In the genomic region with DNA sequence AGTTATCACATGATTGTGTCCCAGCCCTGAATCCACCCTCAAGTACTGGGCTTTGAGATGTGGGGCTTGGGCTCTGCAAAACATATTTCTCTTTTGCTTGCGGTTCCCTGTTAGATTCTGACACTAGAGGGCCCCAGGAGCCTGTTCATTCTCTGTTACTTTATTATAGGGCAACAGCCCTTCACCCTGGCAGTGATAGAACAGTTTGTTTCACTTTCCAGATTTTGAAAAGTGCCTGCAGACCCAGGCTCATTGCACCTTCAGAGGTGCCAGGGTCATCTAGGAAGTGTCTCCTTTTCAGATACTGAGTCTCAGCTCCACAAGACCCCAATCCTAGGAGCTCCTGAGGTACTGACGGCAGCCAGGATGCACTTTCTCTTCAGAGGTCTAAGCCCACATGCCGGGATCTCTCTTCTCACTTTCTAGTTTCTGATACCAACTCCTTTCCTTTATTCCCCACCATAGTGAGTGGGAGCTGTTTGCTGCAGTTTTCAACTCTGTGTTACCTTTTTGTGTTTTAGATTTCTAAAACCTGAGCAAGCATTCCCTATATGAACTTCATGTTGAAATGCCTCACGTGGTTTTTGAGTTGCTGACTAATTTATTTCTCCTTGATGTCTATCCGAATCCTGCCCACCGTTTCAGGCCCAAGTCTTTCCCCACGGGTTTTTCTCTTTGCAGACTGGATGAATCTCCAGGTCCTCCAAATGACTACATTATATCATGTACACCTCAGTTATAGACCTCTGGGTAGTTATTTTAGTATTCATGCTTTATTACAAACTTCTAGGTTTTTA, we compare ENCODE assay signal across 8 cellular contexts. TPM values are rescaled to one million over a fixed set of nuclear protein-coding genes. Genes with fewer than 3 reads are reported as not detected.
A peak's percentile ranks its signal among the peaks of the same experiment; 100 is the strongest.
DNase-seq lines count a peak whose midpoint lies in the region; ATAC-seq and TF ChIP-seq lines count a peak whose summit lies in the region.

No MANE protein-coding gene starts in this region.

- no peaks in the 10 kb centered on the region for H3K36me3 ChIP-seq in MM.1S (replicated peaks; ENCODE audit: insufficient read depth, low read length)
- no peaks in the 10 kb centered on the region for H3K36me3 ChIP-seq in SJSA1
- H3K36me3 ChIP-seq in cardiac muscle cell, result no peaks in the 10 kb centered on the region

- peak overlapping the region; percentile 57 for H3K4me3 ChIP-seq in MM.1S (ENCODE audit: low read length)
- no peak overlapping the region for H3K4me3 ChIP-seq in SJSA1
- no peak overlapping the region for H3K4me3 ChIP-seq in cardiac muscle cell
- H3K4me3 ChIP-seq in retinal pigment epithelial cell (ENCODE audit: low read length), result no peak overlapping the region

- H3K9me3 ChIP-seq in MM.1S (replicated peaks; ENCODE audit: insufficient read depth, low read length) (no peaks in the 10 kb centered on the region), SJSA1 (replicated peaks) (no peaks in the 10 kb centered on the region), cardiac muscle cell (ENCODE audit: low read depth) (no peaks in the 10 kb centered on the region)

- no peak overlapping the region for H3K27ac ChIP-seq in MM.1S (ENCODE audit: low read length)
- H3K27ac ChIP-seq in SJSA1, result no peak overlapping the region
- H3K27ac ChIP-seq in cardiac muscle cell, result no peak overlapping the region

- DNase-seq in DMS 273 treated with DMSO at 0.1 percent for 48 hours (lab: John Stamatoyannopoulos, UW) (peak; percentile 47), MM.1S (peak; percentile 82), SJSA1 (ENCODE audit: low read depth in 1 of 2, low spot score in 2 of 2) (peak; percentile 46 to 47), cardiac muscle cell (ENCODE audit: low read depth in 1 of 2, low spot score in 1 of 2) (peak; percentile 71 to 74), retinal pigment epithelial cell (ENCODE audit: low read depth) (no peak), NCI-H187 (lab: John Stamatoyannopoulos, UW) (no peak)

- H4K20me1 ChIP-seq in MM.1S (ENCODE audit: insufficient read depth, low read length), result no peaks in the 10 kb centered on the region

- no peaks in the 10 kb centered on the region for H3K79me2 ChIP-seq in MM.1S (ENCODE audit: low read length)

- H3K27me3 Mint-ChIP-seq in activated naive CD8-positive, alpha-beta T cell, result no peaks in the 10 kb centered on the region

- no peaks in the 10 kb centered on the region for H3K9me2 ChIP-seq in MM.1S (replicated peaks; ENCODE audit: insufficient read depth, low read length)

- no peaks in the 10 kb centered on the region for H3K27me3 ChIP-seq in MM.1S (replicated peaks; ENCODE audit: insufficient read depth, low read length)
- no peaks in the 10 kb centered on the region for H3K27me3 ChIP-seq in SJSA1 (replicated peaks)
- H3K27me3 ChIP-seq in cardiac muscle cell, result peaks cover 35% of the 10 kb centered on the region

- H3K4me3 Mint-ChIP-seq in activated naive CD8-positive, alpha-beta T cell, result peak overlapping the region; percentile 48

- H3K4me1 ChIP-seq in MM.1S (ENCODE audit: low read length) (0 out of 2 replicates have a peak, but pooled peaks cover 4% of the 10 kb centered on the region), SJSA1 (replicated peaks) (no peaks in the 10 kb centered on the region), cardiac muscle cell (ENCODE audit: low read depth) (no peaks in the 10 kb centered on the region)

- H3K9me3 Mint-ChIP-seq in activated naive CD8-positive, alpha-beta T cell (ENCODE audit: low read depth), result no peaks in the 10 kb centered on the region

- H3K4me2 ChIP-seq in MM.1S (ENCODE audit: low read depth, low read length), result peak overlapping the region; percentile 68

- H3K9ac ChIP-seq in MM.1S (ENCODE audit: low read length), result peak overlapping the region; percentile 20; the same call in 1 of the 2 replicates

- TF ChIP-seq CTCF in MM.1S (IDR thresholded peaks at IDR 0.05; ENCODE audit: low read length), result peak; percentile 80
- peak; percentile 82 for TF ChIP-seq CTCF in cardiac muscle cell (IDR thresholded peaks at IDR 0.05; ENCODE audit: low read depth, low read length)
- TF ChIP-seq CTCF in retinal pigment epithelial cell (conservative IDR thresholded peaks at IDR 0.05; ENCODE audit: low read depth, low read length), result peak; percentile 85

- peak overlapping the region; percentile 55 for H2AFZ ChIP-seq in MM.1S (ENCODE audit: low read length)

- peak; percentile 64 for ATAC-seq in GM21515 (IDR thresholded peaks at IDR 0.05; ENCODE audit: unreplicated experiment)

- no peaks in the 10 kb centered on the region for H3F3A ChIP-seq in MM.1S (ENCODE audit: insufficient read depth, low read length)

- peaks cover 17% of the 10 kb centered on the region for H3K4me1 Mint-ChIP-seq in activated naive CD8-positive, alpha-beta T cell (ENCODE audit: low read depth)

- no peaks in the 10 kb centered on the region for H3K36me3 Mint-ChIP-seq in activated naive CD8-positive, alpha-beta T cell

- no peak overlapping the region for H3K27ac Mint-ChIP-seq in activated naive CD8-positive, alpha-beta T cell

RNA-seq across cellular contexts. Expression of gene ABT1, which starts 10.9 kb away (rescaled TPM):
- total RNA-seq in SJSA1 (2014; rRNA removed; shearing (Covaris generic)), result 16.9 and 27.4 TPM in 2 replicates
- 21.2 and 25.4 TPM in 2 replicates for total RNA-seq in cardiac muscle cell
- polyA plus RNA-seq in cardiac muscle cell, result 27.0 and 30.2 TPM in 2 replicates

RNA-seq across cellular contexts. Expression of gene ZNF322, which starts 51.9 kb away (rescaled TPM):
- 18.9 and 23.2 TPM in 2 replicates for total RNA-seq in SJSA1 (2014; rRNA removed; shearing (Covaris generic))
- total RNA-seq in cardiac muscle cell, result 16.4 and 18.1 TPM in 2 replicates
- polyA plus RNA-seq in cardiac muscle cell, result 16.1 and 18.0 TPM in 2 replicates

Comparison
In these comparisons a context has a peak if more than half of its experiments do, and no peak if none do; other contexts are left out.
1. DNase-seq: peak in DMS 273 treated with DMSO at 0.1 percent for 48 hours (single experiment), MM.1S (single experiment), SJSA1 (2 of 2) and cardiac muscle cell (2 of 2); none in retinal pigment epithelial cell (single experiment) and NCI-H187 (0 of 2).
2. Peak in every context shown above with its lines, with median percentiles within 50 percentile points of each other: CTCF ChIP-seq.